8 cellular contexts compared by ENCODE assay signal in the genomic region with DNA sequence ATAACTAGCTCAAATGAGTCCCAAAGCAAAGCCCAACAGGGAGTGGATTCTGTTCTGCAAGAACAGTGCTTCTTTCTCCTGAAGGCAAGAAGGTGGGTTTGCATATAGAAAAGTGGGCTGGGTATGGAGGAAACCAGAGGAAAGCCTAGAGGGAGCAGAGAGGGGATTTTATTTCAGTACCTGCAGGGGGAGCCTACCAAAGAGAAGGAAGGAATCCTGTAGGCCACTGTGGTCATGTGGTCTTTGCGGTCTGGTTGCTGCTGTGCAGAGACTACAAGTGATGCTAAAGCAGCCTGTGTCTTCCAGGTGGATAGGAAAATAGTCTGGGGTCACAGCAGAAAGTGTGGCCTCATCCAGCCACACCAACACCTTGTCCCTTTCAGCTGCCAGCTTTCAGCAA. TPM values are rescaled to one million over a fixed set of nuclear protein-coding genes. Genes with fewer than 3 reads are reported as not detected.
DNase-seq lines count a peak whose midpoint lies in the region; ATAC-seq and TF ChIP-seq lines count a peak whose summit lies in the region.

No MANE protein-coding gene starts in this region.

- intact Hi-C loops in tibial artery (cut with DNase I; ENCODE audit: low total_unique reads): no loop called here

- no peaks in the 10 kb centered on the region for H3K27me3 ChIP-seq in tibial artery

- H3K4me1 ChIP-seq in tibial artery: peaks cover 0 to 31% (median 17%) of the 10 kb centered on the region in 4 donors

- peak; percentile 38 for DNase-seq in stimulated activated CD4-positive, alpha-beta T cell treated with anti-CD3 and anti-CD28 coated beads, Interleukin-15, amount 100 ng/mL, for 24 hours
- no peak for DNase-seq in stimulated activated CD4-positive, alpha-beta T cell treated with anti-CD3 and anti-CD28 coated beads, Interleukin-12 subunit alpha, Interleukin-12 subunit beta, amount 100 ng/mL, for 4 hours
- peak; percentile 66 for DNase-seq in RPMI8226
- peak; percentile 37 for DNase-seq in fibroblast of mammary gland (ENCODE audit: low read depth)
- DNase-seq in tibial artery: no peak
- DNase-seq in left lobe of liver (ENCODE audit: low spot score): no peak
- DNase-seq in NCI-H1417 treated with DMSO at 0.1 percent for 48 hours (lab: John Stamatoyannopoulos, UW): no peak
- no peak for DNase-seq in NCI-H510A treated with DMSO at 0.1 percent for 48 hours (lab: John Stamatoyannopoulos, UW)

- TF ChIP-seq CTCF in fibroblast of mammary gland (conservative IDR thresholded peaks at IDR 0.05; ENCODE audit: control insufficient read depth, insufficient read depth, low read depth, low read length): peak; percentile 30
- TF ChIP-seq CTCF in tibial artery (IDR thresholded peaks at IDR 0.05): no peak

- peak overlapping the region; percentile 57 to 71 for H3K27ac ChIP-seq in tibial artery

- no peak overlapping the region for H3K4me3 ChIP-seq in fibroblast of mammary gland (ENCODE audit: control insufficient read depth, low read depth, low read length)
- no peak overlapping the region for H3K4me3 ChIP-seq in tibial artery

- ATAC-seq in left lobe of liver: no peak

- H3K36me3 ChIP-seq in tibial artery: no peaks in the 10 kb centered on the region

- H3K9me3 ChIP-seq in tibial artery: no peaks in the 10 kb centered on the region

RNA-seq across cellular contexts. Expression of a gene that starts 33.2 kb away (rescaled TPM):
- total RNA-seq in left lobe of liver: 160 TPM

RNA-seq across cellular contexts. Expression of a gene that starts 51.4 kb away (rescaled TPM):
- total RNA-seq in left lobe of liver: not detected

Comparison
In these comparisons a context has a peak if more than half of its experiments do, and no peak if none do; other contexts are left out.
1. DNase-seq: peak in stimulated activated CD4-positive, alpha-beta T cell treated with anti-CD3 and anti-CD28 coated beads, Interleukin-15, amount 100 ng/mL, for 24 hours (single experiment), RPMI8226 (single experiment) and fibroblast of mammary gland (single experiment); none in stimulated activated CD4-positive, alpha-beta T cell treated with anti-CD3 and anti-CD28 coated beads, Interleukin-12 subunit alpha, Interleukin-12 subunit beta, amount 100 ng/mL, for 4 hours (single experiment), tibial artery (0 of 2), left lobe of liver (single experiment), NCI-H1417 treated with DMSO at 0.1 percent for 48 hours (single experiment) and NCI-H510A treated with DMSO at 0.1 percent for 48 hours (single experiment).